Comparison of ENCODE assay signal across 8 cellular contexts in the genomic region with DNA sequence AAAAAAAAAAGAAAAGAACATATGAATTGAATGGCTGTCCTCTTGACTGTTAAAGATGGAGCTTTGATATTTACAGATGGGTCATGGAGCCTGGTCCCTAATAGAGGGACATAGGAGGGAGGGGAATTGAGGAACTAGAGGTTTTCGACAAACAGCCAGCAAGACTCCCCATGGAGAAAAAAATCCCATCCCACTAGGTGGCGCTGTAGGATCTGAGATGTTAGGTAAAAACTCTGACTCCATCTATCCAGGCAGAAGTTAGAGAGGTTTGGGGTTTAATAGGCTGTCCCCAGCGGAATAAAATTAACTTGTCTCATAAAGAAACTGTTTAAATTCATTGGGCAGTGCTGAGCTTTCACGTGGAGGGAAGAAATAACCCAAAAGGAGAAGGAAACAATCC. TPM values are rescaled to one million over a fixed set of nuclear protein-coding genes. Genes with fewer than 3 reads are reported as not detected.
DNase-seq lines count a peak whose midpoint lies in the region; FAIRE-seq and TF ChIP-seq lines count a peak whose summit lies in the region.

No MANE protein-coding gene starts in this region.

- no peaks in the 10 kb centered on the region for H3K79me2 ChIP-seq in fibroblast of lung (ENCODE audit: control insufficient read depth, insufficient read depth, low read length)

- H3K9me3 ChIP-seq in NT2/D1 (ENCODE audit: insufficient read depth, low read length) (peaks cover 44% of the 10 kb centered on the region), fibroblast of lung (ENCODE audit: control insufficient read depth, insufficient read depth, low read depth, low read length) (no peaks in the 10 kb centered on the region)

- peaks cover 7% of the 10 kb centered on the region for H3K9me3 Mint-ChIP-seq in osteocyte (ENCODE audit: unreplicated experiment)

- H3K36me3 Mint-ChIP-seq in osteocyte (ENCODE audit: unreplicated experiment): peaks cover 11% of the 10 kb centered on the region

- no peak overlapping the region for H2AFZ ChIP-seq in fibroblast of lung (ENCODE audit: low read length)

- H3K4me3 ChIP-seq in GM06990 (replicated peaks; ENCODE audit: low read depth, low read length) (no peak overlapping the region), HFF-Myc (replicated peaks; ENCODE audit: low read depth, low read length) (no peak overlapping the region), NT2/D1 (ENCODE audit: insufficient read length, low read depth) (no peak overlapping the region), fibroblast of lung (replicated peaks in 1 of 4; ENCODE audit: control extremely low read depth in 1 of 4, insufficient read depth in 1 of 4, low read depth in 3 of 4, low read length in 4 of 4) (no peak overlapping the region)

- no peak overlapping the region for H3K9ac ChIP-seq in NT2/D1 (ENCODE audit: insufficient read length, low read depth)
- H3K9ac ChIP-seq in fibroblast of lung (ENCODE audit: insufficient read depth, low read length): no peak overlapping the region

- H3K36me3 ChIP-seq in GM06990 (ENCODE audit: control insufficient read depth, insufficient read depth, low read length) (no peaks in the 10 kb centered on the region; the same call in 1 of the 2 replicates), NT2/D1 (ENCODE audit: insufficient read depth, insufficient read length, low read length) (peaks cover 2% of the 10 kb centered on the region), fibroblast of lung (ENCODE audit: control insufficient read depth, insufficient read depth, low read length) (no peaks in the 10 kb centered on the region)

- DNase-seq in GM06990 (ENCODE audit: extremely low read depth, insufficient read length) (peak; percentile 9), HFF-Myc (ENCODE audit: extremely low read depth, low read depth) (peak; percentile 33), NT2/D1 (ENCODE audit: low read depth, low spot score) (peak; percentile 15), activated T-cell treated with anti-CD3 and anti-CD28 coated beads for 1 hour (ENCODE audit: low read depth) (peak; percentile 68), fibroblast of lung (ENCODE audit: low read depth in 2 of 2) (peak; percentile 40 to 71), osteocyte (ENCODE audit: extremely low spot score, unreplicated experiment) (no peak), urothelium cell line (ENCODE audit: low spot score) (peak; percentile 12), DMS153 (lab: John Stamatoyannopoulos, UW) (no peak)

- H3K27me3 ChIP-seq in GM06990 (replicated peaks; ENCODE audit: control insufficient read depth, insufficient read depth, low read length) (no peaks in the 10 kb centered on the region), NT2/D1 (ENCODE audit: insufficient read depth, insufficient read length) (no peaks in the 10 kb centered on the region), fibroblast of lung (ENCODE audit: control insufficient read depth, insufficient read depth, low read length) (no peaks in the 10 kb centered on the region)

- no peak overlapping the region for H3K27ac ChIP-seq in fibroblast of lung (ENCODE audit: insufficient read depth, low read length)

- no peak for FAIRE-seq in urothelium cell line (lab: Jason Lieb, UNC)

- H4K20me1 ChIP-seq in fibroblast of lung (ENCODE audit: control insufficient read depth, extremely low read depth, insufficient read depth, low read length): no peaks in the 10 kb centered on the region

- no peaks in the 10 kb centered on the region for H3K4me1 ChIP-seq in NT2/D1 (ENCODE audit: insufficient read depth, insufficient read length)
- H3K4me1 ChIP-seq in fibroblast of lung (ENCODE audit: control insufficient read depth, extremely low read depth, insufficient read depth, low read length): no peaks in the 10 kb centered on the region

- H3K4me1 Mint-ChIP-seq in osteocyte (ENCODE audit: unreplicated experiment): peaks cover 3% of the 10 kb centered on the region

- no peak overlapping the region for H3K27ac Mint-ChIP-seq in osteocyte (ENCODE audit: unreplicated experiment)

- TF ChIP-seq CTCF in GM06990 (IDR thresholded peaks at IDR 0.05; ENCODE audit: insufficient read depth, low read length, poor library complexity, severe bottlenecking) (peak; percentile 56), HFF-Myc (IDR thresholded peaks at IDR 0.05; ENCODE audit: low read depth, low read length, missing control alignments) (peak; percentile 58), fibroblast of lung (conservative IDR thresholded peaks at IDR 0.05 in 1 of 2, IDR thresholded peaks at IDR 0.05 in 1 of 2; ENCODE audit: low read depth in 1 of 2, low read length in 2 of 2) (peak; percentile 49 to 50), osteocyte (IDR thresholded peaks at IDR 0.05) (peak; percentile 51)

- no peaks in the 10 kb centered on the region for H3K27me3 Mint-ChIP-seq in osteocyte (ENCODE audit: unreplicated experiment)

- H3K4me2 ChIP-seq in fibroblast of lung (ENCODE audit: extremely low read depth, insufficient read depth, low read length): no peak overlapping the region

- no peak overlapping the region for H3K4me3 Mint-ChIP-seq in osteocyte (ENCODE audit: unreplicated experiment)

RNA-seq across cellular contexts. Expression of a gene that starts 45.9 kb away (rescaled TPM):
- total RNA-seq in fibroblast of lung (57.0 and 183 TPM in 2 replicates), osteocyte (51.7 and 56.3 TPM in 2 replicates)
- 123 and 215 TPM in 2 replicates for polyA plus RNA-seq in fibroblast of lung
- polyA plus RNA-seq in fibroblast of lung (2012): 93.0 and 180 TPM in 2 replicates
- polyA minus RNA-seq in fibroblast of lung (ENCODE audit: low replicate concordance): 2.0 and 4.9 TPM in 2 replicates

Comparison
In these comparisons a context has a peak if more than half of its experiments do, and no peak if none do; other contexts are left out.
1. DNase-seq: peak in GM06990 (single experiment), HFF-Myc (single experiment), NT2/D1 (single experiment), activated T-cell treated with anti-CD3 and anti-CD28 coated beads for 1 hour (single experiment), fibroblast of lung (2 of 2) and urothelium cell line (single experiment); none in osteocyte (single experiment) and DMS153 (single experiment).
2. Peak in every context shown above with its lines, with median percentiles within 50 percentile points of each other: CTCF ChIP-seq.